In genomic region chr16:56349086-56349415, GRCh38 we compare ENCODE assay signal across 13 cellular contexts.
"Had no signal": no experiment of that assay in that cellular context is flagged by ENCODE, and none has a peak within 500 bp of the region (broad histone marks: within the 10 kb centered on the region; RNA-seq: fewer than 3 reads in every experiment).

No MANE protein-coding gene starts in this region.

- H3K27me3 ChIP-seq: heart left ventricle, pancreas had no signal

- DNase-seq: activated CD4-positive, alpha-beta T cell treated with anti-CD3 and anti-CD28 coated beads, Interleukin-2, amount 10 ng/mL, durations not matched to agents 7 days and 5 days; activated naive CD4-positive, alpha-beta T cell treated with Interleukin-2 at 50 U/mL for 16 hours; effector memory CD4-positive, alpha-beta T cell; foreskin melanocyte; left cardiac atrium; SW 1271 had no signal

- FAIRE-seq: pancreas, TTC549 had no signal

- H3K4me3 ChIP-seq: heart left ventricle, lung, pancreas, thoracic aorta had no signal

- H3K9me3 ChIP-seq: heart left ventricle, pancreas, thoracic aorta had no signal

- H3K4me1 ChIP-seq: heart left ventricle, pancreas had no signal

- ATAC-seq: heart left ventricle; left cardiac atrium; pancreas; stimulated activated effector memory CD8-positive, alpha-beta T cell treated with anti-CD3 and anti-CD28 coated beads, Interleukin-12 subunit alpha, Interleukin-12 subunit beta, amount 100 ng/mL, for 72 hours had no signal

- H3K36me3 ChIP-seq: pancreas, thoracic aorta had no signal

- H3K27ac ChIP-seq: epithelial cell of prostate, heart left ventricle, pancreas, thoracic aorta had no signal
